In genomic region chr6:7833753-7834075, GRCh38 we compare ENCODE assay signal across 31 cellular contexts.
"Had no signal": no experiment of that assay in that cellular context is flagged by ENCODE, and none has a peak within 500 bp of the region (broad histone marks: within the 10 kb centered on the region; RNA-seq: fewer than 3 reads in every experiment).

No MANE protein-coding gene starts in this region.

- DNase-seq: activated CD4-positive, alpha-beta T cell treated with anti-CD3 and anti-CD28 coated beads for 48 hours; activated CD4-positive, alpha-beta T cell treated with anti-CD3 and anti-CD28 coated beads, Interleukin-2, amount 50 U/mL, for 4 hours; activated CD4-positive, CD25-positive, alpha-beta regulatory T cell treated with anti-CD3 and anti-CD28 coated beads, Interleukin-2, amount 50 U/mL, for 72 hours; activated CD8-positive, alpha-beta memory T cell treated with anti-CD3 and anti-CD28 coated beads, Interleukin-2, amount 10 ng/mL, durations not matched to agents 7 days and 5 days; activated effector memory CD4-positive, alpha-beta T cell treated with anti-CD3 and anti-CD28 coated beads, Interleukin-2, amount 50 U/mL, for 16 hours; activated naive CD4-positive, alpha-beta T cell treated with Interleukin-2 at 50 U/mL for 16 hours; activated naive CD8-positive, alpha-beta T cell treated with anti-CD3 and anti-CD28 coated beads, Interleukin-2, amount 50 U/mL, for 24 hours; activated T-cell treated with anti-CD3 and anti-CD28 coated beads, Interleukin-2, amount 50 U/mL, for 24 hours; amniotic stem cell; body of pancreas; central memory CD4-positive, alpha-beta T cell; MG63; MV-4-11; NCI-H1092 treated with DMSO at 0.1 percent for 48 hours; NCI-H1436; NCI-H1694 treated with DMSO at 0.1 percent for 48 hours; NCI-H2029 treated with DMSO at 0.1 percent for 48 hours; NCI-H345; NCI-H510A; NCI-H526 treated with DMSO at 0.1 percent for 48 hours; NK-92 treated with Interleukin-12 subunit alpha and Interleukin-12 subunit beta, amount 100 ng/mL, for 24 hours; OCI-M1; RPMI8226; SHP77; T-helper 17 cell; T-helper 9 cell had no signal

- H3K27ac ChIP-seq: ascending aorta, body of pancreas had no signal

- H3K4me3 Mint-ChIP-seq: activated CD8-positive, alpha-beta memory T cell treated with anti-CD3 and anti-CD28 coated beads, Interleukin-2, amount 10 ng/mL, durations not matched to agents 7 days and 5 days; activated naive CD8-positive, alpha-beta T cell treated with anti-CD3 and anti-CD28 coated beads, Interleukin-2, amount 50 U/mL, for 24 hours; activated T-cell treated with anti-CD3 and anti-CD28 coated beads, Interleukin-2, amount 50 U/mL, for 24 hours; T-helper 17 cell; WTC11 had no signal

- H3K27ac Mint-ChIP-seq: activated CD8-positive, alpha-beta memory T cell treated with anti-CD3 and anti-CD28 coated beads, Interleukin-2, amount 10 ng/mL, durations not matched to agents 7 days and 5 days; activated naive CD4-positive, alpha-beta T cell treated with anti-CD3 and anti-CD28 coated beads, Interleukin-2, amount 50 U/mL, for 72 hours; activated naive CD8-positive, alpha-beta T cell treated with anti-CD3 and anti-CD28 coated beads, Interleukin-2, amount 50 U/mL, for 24 hours; activated T-cell treated with anti-CD3 and anti-CD28 coated beads, Interleukin-2, amount 50 U/mL, for 24 hours; T-helper 17 cell; WTC11 had no signal

- ATAC-seq: activated CD8-positive, alpha-beta memory T cell treated with anti-CD3 and anti-CD28 coated beads, Interleukin-2, amount 10 ng/mL, durations not matched to agents 7 days and 5 days; activated naive CD4-positive, alpha-beta T cell treated with anti-CD3 and anti-CD28 coated beads, Interleukin-2, amount 50 U/mL, for 72 hours; activated naive CD8-positive, alpha-beta T cell treated with anti-CD3 and anti-CD28 coated beads, Interleukin-2, amount 50 U/mL, for 24 hours; body of pancreas; Panc1; T-helper 17 cell; WTC11 had no signal

- FAIRE-seq: bronchial epithelial cell had no signal

- H3K4me1 Mint-ChIP-seq: activated CD8-positive, alpha-beta memory T cell treated with anti-CD3 and anti-CD28 coated beads, Interleukin-2, amount 10 ng/mL, durations not matched to agents 7 days and 5 days; activated naive CD8-positive, alpha-beta T cell treated with anti-CD3 and anti-CD28 coated beads, Interleukin-2, amount 50 U/mL, for 24 hours; T-helper 17 cell had no signal

- H3K27me3 ChIP-seq: ascending aorta, body of pancreas, MG63 had no signal

- H3K9me3 Mint-ChIP-seq: activated T-cell treated with anti-CD3 and anti-CD28 coated beads, Interleukin-2, amount 50 U/mL, for 24 hours had no signal

- H3K36me3 ChIP-seq: ascending aorta, MG63 had no signal

- H3K4me1 ChIP-seq: ascending aorta, body of pancreas had no signal

- H3K36me3 Mint-ChIP-seq: activated CD8-positive, alpha-beta memory T cell treated with anti-CD3 and anti-CD28 coated beads, Interleukin-2, amount 10 ng/mL, durations not matched to agents 7 days and 5 days; activated naive CD4-positive, alpha-beta T cell treated with anti-CD3 and anti-CD28 coated beads, Interleukin-2, amount 50 U/mL, for 72 hours; WTC11 had no signal

- H3K4me3 ChIP-seq: ascending aorta, body of pancreas, MG63 had no signal

- H3K9me3 ChIP-seq: ascending aorta, body of pancreas, MG63 had no signal
